In genomic region chr7:134502463-134502862, GRCh38 we compare ENCODE assay signal across 14 cellular contexts. TPM values are rescaled to one million over a fixed set of nuclear protein-coding genes. Genes with fewer than 3 reads are reported as not detected.
A peak's percentile ranks its signal among the peaks of the same experiment; 100 is the strongest.
DNase-seq lines count a peak whose midpoint lies in the region; ATAC-seq, FAIRE-seq and TF ChIP-seq lines count a peak whose summit lies in the region.
"Had no signal": no experiment of that assay in that cellular context is flagged by ENCODE, and none has a peak within 500 bp of the region (broad histone marks: within the 10 kb centered on the region; RNA-seq: fewer than 3 reads in every experiment).

No MANE protein-coding gene starts in this region.

- no peaks in the 10 kb centered on the region for H3K9me3 Mint-ChIP-seq in MCF 10A (ENCODE audit: unreplicated experiment)

- H3K4me3 ChIP-seq in MG63 (no peak overlapping the region), right cardiac atrium (ENCODE audit: low read length) (no peak overlapping the region), transverse colon (no peak overlapping the region)

- TF ChIP-seq CTCF in MCF 10A (IDR thresholded peaks at IDR 0.05; ENCODE audit: unreplicated experiment) (no peak), transverse colon (IDR thresholded peaks at IDR 0.05) (no peak)

- in situ Hi-C loops in transverse colon (cut with MboI; ENCODE audit: low pct_ligation_motif_present in 1 of 4, low pct_unique_long_range_greater_than_20kb in 1 of 4, low sequenced_read_pairs in 3 of 4): loop anchor here in 1 of 4 donors (10.0 kb wide), 1 partner anchor 58 kb away; no protein-coding TSS in a partner anchor

- H3K4me1 Mint-ChIP-seq in MCF 10A (ENCODE audit: insufficient read depth, unreplicated experiment): peaks cover 20% of the 10 kb centered on the region

- H3K36me3 Mint-ChIP-seq in MCF 10A (ENCODE audit: insufficient read depth, unreplicated experiment): no peaks in the 10 kb centered on the region

- TF ChIP-seq POLR2A in transverse colon (IDR thresholded peaks at IDR 0.05) (no peak), GM12891 (IDR thresholded peaks at IDR 0.05; ENCODE audit: low read depth, low read length) (no peak)

- peak overlapping the region; percentile 64 for H3K27ac Mint-ChIP-seq in MCF 10A (ENCODE audit: low read depth, unreplicated experiment)

- H3K36me3 ChIP-seq in MG63: no peaks in the 10 kb centered on the region
- no peaks in the 10 kb centered on the region for H3K36me3 ChIP-seq in transverse colon
- H3K36me3 ChIP-seq: neutrophil had no signal

- no peaks in the 10 kb centered on the region for H3K27me3 Mint-ChIP-seq in MCF 10A (ENCODE audit: insufficient read depth, unreplicated experiment)

- no peak for FAIRE-seq in GM12891 (lab: Jason Lieb, UNC)
- FAIRE-seq: endometrium had no signal

- ATAC-seq in right cardiac atrium: peak; percentile 74 to 79
- ATAC-seq in HG03097 (IDR thresholded peaks at IDR 0.05; ENCODE audit: low FRiP score, unreplicated experiment): no peak
- no peak for ATAC-seq in GM19023 (IDR thresholded peaks at IDR 0.05; ENCODE audit: unreplicated experiment)
- no peak for ATAC-seq in GM19463 (IDR thresholded peaks at IDR 0.05; ENCODE audit: unreplicated experiment)

- DNase-seq in MG63 (peak; percentile 10), MCF 10A (ENCODE audit: unreplicated experiment) (peak; percentile 78), right cardiac atrium (peak in 2 of 3 donors; percentile 48 to 66), transverse colon (peak; percentile 18), GM12891 (ENCODE audit: insufficient read length, low spot score) (no peak)
- DNase-seq: NCI-H1694 treated with DMSO at 0.1 percent for 48 hours; stimulated activated naive CD4-positive, alpha-beta T cell; T1000 had no signal

- H3K4me3 Mint-ChIP-seq in MCF 10A (ENCODE audit: unreplicated experiment): no peak overlapping the region

- CTCF ChIA-PET in MCF 10A (lab: Yijun Ruan, JAX): interaction anchor here (0.7 to 1.9 kb wide), 3 partner anchors 10 to 70 kb away, joined by 3 to 5 read pairs (median 5); no protein-coding TSS in a partner anchor

- H3K27ac ChIP-seq in right cardiac atrium (ENCODE audit: low read length) (peak overlapping the region; percentile 8), transverse colon (no peak overlapping the region)
- H3K27ac ChIP-seq: neutrophil had no signal

- no TSS peak for BruUV-seq in MCF 10A (replicated peaks; lab: Mats Ljungman, UMichigan)

- H3K27me3 ChIP-seq in MG63 (no peaks in the 10 kb centered on the region), right cardiac atrium (ENCODE audit: control insufficient read depth, insufficient read depth) (no peaks in the 10 kb centered on the region), transverse colon (no peaks in the 10 kb centered on the region)

- POLR2A ChIA-PET in MCF 10A (lab: Yijun Ruan, JAX): interaction anchor here (0.6 to 1.1 kb wide), 4 partner anchors 17 to 59 kb away, joined by 3 to 4 read pairs (median 3); partner anchors contain the start of gene AKR1B1

- no peak for TF ChIP-seq EP300 in transverse colon (IDR thresholded peaks at IDR 0.05; ENCODE audit: low read depth)

- H3K9me3 ChIP-seq in MG63: no peaks in the 10 kb centered on the region
- H3K9me3 ChIP-seq in right cardiac atrium (ENCODE audit: control insufficient read depth, low read length): no peaks in the 10 kb centered on the region
- no peaks in the 10 kb centered on the region for H3K9me3 ChIP-seq in transverse colon
- H3K9me3 ChIP-seq: neutrophil had no signal

- H3K4me1 ChIP-seq in right cardiac atrium (ENCODE audit: control insufficient read depth, insufficient read depth, low read length) (no peaks in the 10 kb centered on the region), transverse colon (no peaks in the 10 kb centered on the region)

- WGBS in right cardiac atrium: 60% methylated on average over 2 of the region's 2 CpGs
- 57 to 85% methylated on average over 2 of the region's 2 CpGs for WGBS in transverse colon (ENCODE audit: low coverage in 1 of 2), 2 donors

- intact Hi-C loops in MCF 10A (cut with micrococcal nuclease) (no loop called here), right cardiac atrium (cut with DNase I) (no loop called here), transverse colon (cut with DNase I; ENCODE audit: low total_unique reads) (no loop called here)

TF ChIP-seq in GM12891, 5 proteins besides CTCF, POLR2A, EP300 and RAD21:
- TF ChIP-seq POLR2AphosphoS5 (IDR thresholded peaks at IDR 0.05; ENCODE audit: low read depth, low read length) (no peak), POU2F2 (IDR thresholded peaks at IDR 0.05; ENCODE audit: low read depth, low read length) (no peak), SPI1 (IDR thresholded peaks at IDR 0.05; ENCODE audit: low read depth, low read length) (no peak), TAF1 (IDR thresholded peaks at IDR 0.05; ENCODE audit: low read depth, low read length) (no peak), PAX5 (IDR thresholded peaks at IDR 0.05; ENCODE audit: insufficient read depth, low read length, severe bottlenecking) (no peak)

RNA-seq across cellular contexts. Expression of gene AKR1B10, which starts 24.9 kb away (rescaled TPM):
- not detected in 2 replicates for total RNA-seq in MG63 (2014; rRNA removed; shearing (Covaris generic); ENCODE audit: low replicate concordance)
- total RNA-seq in MCF 10A (2022) (0.42 and 0.49 TPM in 2 replicates), right cardiac atrium (under 1 TPM; 0.22 to 0.68 (median 0.42) TPM), transverse colon (100 to 1,000 TPM in 3 of 4 donors, 10 to 100 TPM in 1; 68.1 to 311 (median 260) TPM)
- polyA plus RNA-seq in right cardiac atrium: 0.18 TPM
- not detected for polyA plus RNA-seq in GM12891 (2012; ENCODE audit: low read depth, missing spikeins)
- total RNA-seq: kidney epithelial cell had no signal

RNA-seq across cellular contexts. Expression of gene AKR1B1, which starts 43.6 kb away (rescaled TPM):
- total RNA-seq in MG63 (2014; rRNA removed; shearing (Covaris generic); ENCODE audit: low replicate concordance): 53.3 and 89.3 TPM in 2 replicates
- 115 and 128 TPM in 2 replicates for total RNA-seq in MCF 10A (2022)
- total RNA-seq in right cardiac atrium: 100 to 1,000 TPM; 133 to 191 (median 159) TPM
- 211 TPM for polyA plus RNA-seq in right cardiac atrium
- 10 to 100 TPM in 3 of 4 donors, 1 to 10 TPM in 1; 6.4 to 37.2 (median 19.4) TPM for total RNA-seq in transverse colon
- 82.2 TPM for polyA plus RNA-seq in GM12891 (2012; ENCODE audit: low read depth, missing spikeins)

RNA-seq across cellular contexts. Expression of gene AKR1B15, which starts 46.4 kb away (rescaled TPM):
- not detected in 2 replicates for total RNA-seq in MG63 (2014; rRNA removed; shearing (Covaris generic); ENCODE audit: low replicate concordance)
- total RNA-seq in MCF 10A (2022) (not detected in 2 replicates), right cardiac atrium (not detected), transverse colon (under 1 TPM in 1 of 4 donors, not detected in 3; 0.48 TPM)
- polyA plus RNA-seq in right cardiac atrium: 0.07 TPM
- not detected for polyA plus RNA-seq in GM12891 (2012; ENCODE audit: low read depth, missing spikeins)
- total RNA-seq: kidney epithelial cell had no signal

Comparison
In these comparisons a context has a peak if more than half of its experiments do, and no peak if none do; other contexts are left out.
1. ATAC-seq: peak in right cardiac atrium (2 of 2); none in HG03097 (single experiment), GM19023 (single experiment) and GM19463 (single experiment).
2. RNA of gene AKR1B10, which starts 24.9 kb away (total RNA-seq): 68.1 to 311 TPM in transverse colon; 0.22 to 0.68 TPM in right cardiac atrium, 0.42 to 0.49 TPM in MCF 10A and not detected in MG63; every median in the first group is over 10 times any median in the second.